In genomic region chr6:154154389-154154967, GRCh38 we compare ENCODE assay signal across 8 cellular contexts.
A peak's percentile ranks its signal among the peaks of the same experiment; 100 is the strongest.
DNase-seq lines count a peak whose midpoint lies in the region; ATAC-seq, FAIRE-seq and TF ChIP-seq lines count a peak whose summit lies in the region.

No MANE protein-coding gene starts in this region.

- H3K4me1 ChIP-seq in esophagus muscularis mucosa (peaks cover 3 to 10% (median 9%) of the 10 kb centered on the region in 4 donors), pancreas (no peaks in the 10 kb centered on the region)

- POLR2A ChIA-PET in CD4-positive, alpha-beta T cell (lab: Charles Lee), result interaction anchor here (1.1 to 3.6 kb wide), 2 partner anchors 120 to 123 kb away, joined by 3 to 18 read pairs; no protein-coding TSS in a partner anchor

- H3K4me1 Mint-ChIP-seq in CD4-positive, alpha-beta T cell (ENCODE audit: low read depth), result peaks cover 55% of the 10 kb centered on the region

- peaks cover 13% of the 10 kb centered on the region for H3K36me3 Mint-ChIP-seq in CD4-positive, alpha-beta T cell (ENCODE audit: low read depth)

- H3K4me3 ChIP-seq in esophagus muscularis mucosa (no peak overlapping the region), pancreas (no peak overlapping the region)

- DNase-seq in CD4-positive, alpha-beta T cell, result peak; percentile 40 to 62 (median 55)
- DNase-seq in HK-2 (ENCODE audit: unreplicated experiment), result peak; percentile 25
- peak; percentile 19 for DNase-seq in NOMO-1 treated with dmso at 0.1 percent for 144 hours (lab: John Stamatoyannopoulos, UW; ENCODE audit: unreplicated experiment)
- peak; percentile 65 for DNase-seq in activated CD8-positive, alpha-beta memory T cell treated with anti-CD3 and anti-CD28 coated beads, Interleukin-2, amount 50 U/mL, for 4 hours
- peak; percentile 75 for DNase-seq in esophagus muscularis mucosa (ENCODE audit: extremely low spot score)
- DNase-seq in pancreas, result peak in 3 of 6 donors; percentile 11 to 50 (median 26)
- no peak for DNase-seq in posterior vena cava (ENCODE audit: low spot score)

- CTCF ChIA-PET in CD4-positive, alpha-beta T cell (lab: Charles Lee), result interaction anchor here (1.3 to 10.5 kb wide), 5 partner anchors 11 to 217 kb away, joined by 4 to 117 read pairs (median 4); no protein-coding TSS in a partner anchor

- peak; percentile 94 for FAIRE-seq in pancreas (lab: Jason Lieb, UNC)

- H3K9me3 ChIP-seq in CD4-positive, alpha-beta T cell (ENCODE audit: control insufficient read depth, low read length), result no peaks in the 10 kb centered on the region
- H3K9me3 ChIP-seq in esophagus muscularis mucosa (no peaks in the 10 kb centered on the region), pancreas (no peaks in the 10 kb centered on the region)

- no peak overlapping the region for H3K27ac ChIP-seq in CD4-positive, alpha-beta T cell (ENCODE audit: low read depth, low read length)
- H3K27ac ChIP-seq in esophagus muscularis mucosa (replicated peaks in 1 of 4), result no peak overlapping the region
- no peak overlapping the region for H3K27ac ChIP-seq in pancreas

- intact Hi-C loops in CD4-positive, alpha-beta T cell (cut with DNase I, micrococcal nuclease), result loop anchor here (1.0 to 10.0 kb wide), 6 partner anchors 123 to 651 kb away; no protein-coding TSS in a partner anchor
- intact Hi-C loops in esophagus muscularis mucosa (cut with DNase I) (loop anchor here (2.0 to 10.0 kb wide), 4 partner anchors 122 to 520 kb away; no protein-coding TSS in a partner anchor), pancreas (cut with DNase I) (loop anchor here in 1 of 3 donors (10.0 kb wide), 1 partner anchor 120 kb away; no protein-coding TSS in a partner anchor), posterior vena cava (cut with DNase I) (loop anchor here (5.0 to 10.0 kb wide), 2 partner anchors 130 to 253 kb away; no protein-coding TSS in a partner anchor)

- H3K27me3 Mint-ChIP-seq in CD4-positive, alpha-beta T cell, result no peaks in the 10 kb centered on the region

- H3K36me3 ChIP-seq in esophagus muscularis mucosa (no peaks in the 10 kb centered on the region), pancreas (no peaks in the 10 kb centered on the region)

- H3K27ac Mint-ChIP-seq in CD4-positive, alpha-beta T cell, result peak overlapping the region; percentile 93

- H3K27me3 ChIP-seq in CD4-positive, alpha-beta T cell (ENCODE audit: control insufficient read depth, insufficient read depth, low read length), result no peaks in the 10 kb centered on the region
- H3K27me3 ChIP-seq in esophagus muscularis mucosa, result no peaks in the 10 kb centered on the region
- no peaks in the 10 kb centered on the region for H3K27me3 ChIP-seq in pancreas

- H3K9me3 Mint-ChIP-seq in CD4-positive, alpha-beta T cell, result no peaks in the 10 kb centered on the region

- peak; percentile 92 for TF ChIP-seq CTCF in CD4-positive, alpha-beta T cell (IDR thresholded peaks at IDR 0.05)
- peak; percentile 83 to 91 (median 84) for TF ChIP-seq CTCF in esophagus muscularis mucosa (IDR thresholded peaks at IDR 0.05)
- TF ChIP-seq CTCF in pancreas (IDR thresholded peaks at IDR 0.05), result peak; percentile 33 to 68 (median 51)

- H3K4me3 Mint-ChIP-seq in CD4-positive, alpha-beta T cell, result no peak overlapping the region

- ATAC-seq in CD4-positive, alpha-beta T cell (ENCODE audit: poor library complexity), result no peak
- peak in 3 of 4 donors; percentile 74 to 76 (median 75) for ATAC-seq in pancreas
- no peak for ATAC-seq in HG03280 (IDR thresholded peaks at IDR 0.05; ENCODE audit: unreplicated experiment)

- no peak for TF ChIP-seq POLR2A in esophagus muscularis mucosa (IDR thresholded peaks at IDR 0.05; ENCODE audit: low read depth)

- TF ChIP-seq EP300 in esophagus muscularis mucosa (IDR thresholded peaks at IDR 0.05), result no peak

- WGBS in esophagus muscularis mucosa, result 27% methylated on average over 6 of the region's 6 CpGs
- WGBS in pancreas, 2 donors, result 36 to 37% methylated on average over 6 of the region's 6 CpGs

Comparison
In these comparisons a context has a peak if more than half of its experiments do, and no peak if none do; other contexts are left out.
1. ATAC-seq: peak in pancreas (3 of 4); none in CD4-positive, alpha-beta T cell (single experiment) and HG03280 (single experiment).
2. Peak in every context shown above with its lines, with median percentiles within 50 percentile points of each other: CTCF ChIP-seq.